ENCODE assay signal across 1 cellular context in the genomic region with DNA sequence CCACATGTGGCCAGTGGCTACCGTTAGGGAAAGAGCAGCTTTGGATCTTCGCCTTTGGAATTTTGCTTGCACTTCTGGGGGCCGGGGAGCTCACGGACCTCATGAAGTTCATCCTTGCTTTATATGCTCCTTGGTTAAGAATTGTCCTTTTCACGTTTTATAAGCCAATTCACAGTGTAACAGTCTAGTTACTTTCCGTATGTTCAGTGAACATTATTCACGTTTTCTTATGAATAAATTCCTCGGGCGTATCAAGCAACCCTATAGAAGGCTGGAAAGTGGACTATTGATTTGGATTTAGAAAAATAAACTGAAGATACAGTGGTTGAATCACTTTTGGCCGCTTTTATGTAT.
TF ChIP-seq lines count a peak whose summit lies in the region.

No MANE protein-coding gene starts in this region.

TF ChIP-seq in GM23338, 12 proteins besides CTCF, POLR2A, EP300 and RAD21 (continued from another document):
- TF ChIP-seq, protein P1, sequence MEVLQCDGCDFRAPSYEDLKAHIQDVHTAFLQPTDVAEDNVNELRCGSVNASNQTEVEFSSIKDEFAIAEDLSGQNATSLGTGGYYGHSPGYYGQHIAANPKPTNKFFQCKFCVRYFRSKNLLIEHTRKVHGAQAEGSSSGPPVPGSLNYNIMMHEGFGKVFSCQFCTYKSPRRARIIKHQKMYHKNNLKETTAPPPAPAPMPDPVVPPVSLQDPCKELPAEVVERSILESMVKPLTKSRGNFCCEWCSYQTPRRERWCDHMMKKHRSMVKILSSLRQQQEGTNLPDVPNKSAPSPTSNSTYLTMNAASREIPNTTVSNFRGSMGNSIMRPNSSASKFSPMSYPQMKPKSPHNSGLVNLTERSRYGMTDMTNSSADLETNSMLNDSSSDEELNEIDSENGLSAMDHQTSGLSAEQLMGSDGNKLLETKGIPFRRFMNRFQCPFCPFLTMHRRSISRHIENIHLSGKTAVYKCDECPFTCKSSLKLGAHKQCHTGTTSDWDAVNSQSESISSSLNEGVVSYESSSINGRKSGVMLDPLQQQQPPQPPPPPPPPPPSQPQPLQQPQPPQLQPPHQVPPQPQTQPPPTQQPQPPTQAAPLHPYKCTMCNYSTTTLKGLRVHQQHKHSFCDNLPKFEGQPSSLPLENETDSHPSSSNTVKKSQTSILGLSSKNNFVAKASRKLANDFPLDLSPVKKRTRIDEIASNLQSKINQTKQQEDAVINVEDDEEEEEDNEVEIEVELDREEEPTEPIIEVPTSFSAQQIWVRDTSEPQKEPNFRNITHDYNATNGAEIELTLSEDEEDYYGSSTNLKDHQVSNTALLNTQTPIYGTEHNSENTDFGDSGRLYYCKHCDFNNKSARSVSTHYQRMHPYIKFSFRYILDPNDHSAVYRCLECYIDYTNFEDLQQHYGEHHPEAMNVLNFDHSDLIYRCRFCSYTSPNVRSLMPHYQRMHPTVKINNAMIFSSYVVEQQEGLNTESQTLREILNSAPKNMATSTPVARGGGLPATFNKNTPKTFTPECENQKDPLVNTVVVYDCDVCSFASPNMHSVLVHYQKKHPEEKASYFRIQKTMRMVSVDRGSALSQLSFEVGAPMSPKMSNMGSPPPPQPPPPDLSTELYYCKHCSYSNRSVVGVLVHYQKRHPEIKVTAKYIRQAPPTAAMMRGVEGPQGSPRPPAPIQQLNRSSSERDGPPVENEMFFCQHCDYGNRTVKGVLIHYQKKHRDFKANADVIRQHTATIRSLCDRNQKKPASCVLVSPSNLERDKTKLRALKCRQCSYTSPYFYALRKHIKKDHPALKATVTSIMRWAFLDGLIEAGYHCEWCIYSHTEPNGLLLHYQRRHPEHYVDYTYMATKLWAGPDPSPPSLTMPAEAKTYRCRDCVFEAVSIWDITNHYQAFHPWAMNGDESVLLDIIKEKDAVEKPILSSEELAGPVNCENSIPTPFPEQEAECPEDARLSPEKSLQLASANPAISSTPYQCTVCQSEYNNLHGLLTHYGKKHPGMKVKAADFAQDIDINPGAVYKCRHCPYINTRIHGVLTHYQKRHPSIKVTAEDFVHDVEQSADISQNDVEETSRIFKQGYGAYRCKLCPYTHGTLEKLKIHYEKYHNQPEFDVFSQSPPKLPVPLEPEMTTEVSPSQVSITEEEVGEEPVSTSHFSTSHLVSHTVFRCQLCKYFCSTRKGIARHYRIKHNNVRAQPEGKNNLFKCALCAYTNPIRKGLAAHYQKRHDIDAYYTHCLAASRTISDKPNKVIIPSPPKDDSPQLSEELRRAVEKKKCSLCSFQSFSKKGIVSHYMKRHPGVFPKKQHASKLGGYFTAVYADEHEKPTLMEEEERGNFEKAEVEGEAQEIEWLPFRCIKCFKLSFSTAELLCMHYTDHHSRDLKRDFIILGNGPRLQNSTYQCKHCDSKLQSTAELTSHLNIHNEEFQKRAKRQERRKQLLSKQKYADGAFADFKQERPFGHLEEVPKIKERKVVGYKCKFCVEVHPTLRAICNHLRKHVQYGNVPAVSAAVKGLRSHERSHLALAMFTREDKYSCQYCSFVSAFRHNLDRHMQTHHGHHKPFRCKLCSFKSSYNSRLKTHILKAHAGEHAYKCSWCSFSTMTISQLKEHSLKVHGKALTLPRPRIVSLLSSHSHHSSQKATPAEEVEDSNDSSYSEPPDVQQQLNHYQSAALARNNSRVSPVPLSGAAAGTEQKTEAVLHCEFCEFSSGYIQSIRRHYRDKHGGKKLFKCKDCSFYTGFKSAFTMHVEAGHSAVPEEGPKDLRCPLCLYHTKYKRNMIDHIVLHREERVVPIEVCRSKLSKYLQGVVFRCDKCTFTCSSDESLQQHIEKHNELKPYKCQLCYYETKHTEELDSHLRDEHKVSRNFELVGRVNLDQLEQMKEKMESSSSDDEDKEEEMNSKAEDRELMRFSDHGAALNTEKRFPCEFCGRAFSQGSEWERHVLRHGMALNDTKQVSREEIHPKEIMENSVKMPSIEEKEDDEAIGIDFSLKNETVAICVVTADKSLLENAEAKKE (CRISPR knock-in tag; IDR thresholded peaks at IDR 0.05), result no peak
- no peak for TF ChIP-seq ZNF331 (CRISPR knock-in tag; IDR thresholded peaks at IDR 0.05; ENCODE audit: low read depth)
- TF ChIP-seq, protein P2, sequence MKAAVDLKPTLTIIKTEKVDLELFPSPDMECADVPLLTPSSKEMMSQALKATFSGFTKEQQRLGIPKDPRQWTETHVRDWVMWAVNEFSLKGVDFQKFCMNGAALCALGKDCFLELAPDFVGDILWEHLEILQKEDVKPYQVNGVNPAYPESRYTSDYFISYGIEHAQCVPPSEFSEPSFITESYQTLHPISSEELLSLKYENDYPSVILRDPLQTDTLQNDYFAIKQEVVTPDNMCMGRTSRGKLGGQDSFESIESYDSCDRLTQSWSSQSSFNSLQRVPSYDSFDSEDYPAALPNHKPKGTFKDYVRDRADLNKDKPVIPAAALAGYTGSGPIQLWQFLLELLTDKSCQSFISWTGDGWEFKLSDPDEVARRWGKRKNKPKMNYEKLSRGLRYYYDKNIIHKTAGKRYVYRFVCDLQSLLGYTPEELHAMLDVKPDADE (IDR thresholded peaks at IDR 0.05), result no peak
- no peak for TF ChIP-seq EZH2 (IDR thresholded peaks at IDR 0.05; ENCODE audit: low read depth, unreplicated experiment)
- no peak for TF ChIP-seq CREB1 (CRISPR knock-in tag; IDR thresholded peaks at IDR 0.05; ENCODE audit: low read depth)
- TF ChIP-seq ZNF114 (CRISPR knock-in tag; IDR thresholded peaks at IDR 0.05), result no peak
- no peak for TF ChIP-seq EZH2phosphoT487 (IDR thresholded peaks at IDR 0.05; ENCODE audit: unreplicated experiment)
- TF ChIP-seq STAT1 (IDR thresholded peaks at IDR 0.05; ENCODE audit: unreplicated experiment), result no peak
- no peak for TF ChIP-seq POLR2AphosphoS5 (IDR thresholded peaks at IDR 0.05; ENCODE audit: low read depth)
- TF ChIP-seq NANOG (IDR thresholded peaks at IDR 0.05; ENCODE audit: borderline replicate concordance), result no peak
TF ChIP-seq in GM23338: peak in this region for 0.
